ENCODE assay signal across 17 cellular contexts in the genomic region with DNA sequence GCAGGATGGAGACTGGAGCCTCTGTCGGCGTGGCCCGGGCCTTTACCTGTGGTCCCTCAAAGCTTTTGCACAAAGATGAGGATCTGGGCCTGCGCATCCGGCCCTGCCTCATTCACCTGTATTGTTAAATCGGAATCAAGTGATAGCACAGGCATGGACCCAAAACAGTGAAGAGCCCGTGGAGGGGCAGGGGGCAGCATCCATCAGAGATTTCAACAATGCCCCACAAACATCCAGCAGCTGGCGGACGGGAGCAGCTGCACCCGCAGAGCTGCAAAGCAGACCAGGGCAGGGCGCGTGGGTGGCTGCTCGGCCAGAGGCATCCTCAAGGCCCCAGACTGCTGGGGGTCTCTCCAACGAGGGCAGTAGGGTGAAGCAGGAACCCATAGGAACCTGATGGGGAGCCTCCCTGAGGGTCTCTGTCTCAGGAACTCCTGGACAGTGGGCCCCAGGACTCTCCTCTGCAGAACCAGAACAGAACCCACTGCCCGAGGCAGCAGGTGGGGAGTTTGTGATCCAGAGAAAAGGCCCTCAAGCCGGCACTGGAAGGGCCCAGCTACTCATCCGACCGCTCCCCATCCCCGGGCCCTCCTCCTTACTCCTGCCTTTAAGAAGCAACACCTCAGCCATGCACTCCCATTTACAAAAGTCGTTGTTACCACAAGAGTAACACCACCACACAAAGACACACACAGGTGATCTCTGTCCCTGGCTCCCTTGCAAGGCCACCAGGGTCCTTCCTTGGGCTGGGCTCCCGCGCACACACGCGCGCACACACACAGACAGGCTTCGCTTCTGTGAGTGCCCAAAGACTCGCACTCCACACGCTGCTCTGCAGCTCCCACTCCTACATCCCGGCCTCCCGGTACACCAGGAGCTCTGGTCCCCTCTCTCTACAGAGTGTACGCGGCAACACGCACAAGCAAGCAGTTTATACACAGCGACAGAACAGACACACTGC.
"Had no signal": no experiment of that assay in that cellular context is flagged by ENCODE, and none has a peak within 500 bp of the region (broad histone marks: within the 10 kb centered on the region; RNA-seq: fewer than 3 reads in every experiment).

No MANE protein-coding gene starts in this region.

- H3K27ac ChIP-seq: adrenal gland, colonic mucosa, esophagus muscularis mucosa, neutrophil, suprapubic skin, VCaP had no signal

- H3K9me3 ChIP-seq: adrenal gland, colonic mucosa, esophagus muscularis mucosa, neutrophil, suprapubic skin had no signal

- H3K4me1 ChIP-seq: adrenal gland, colonic mucosa had no signal

- H3K27ac Mint-ChIP-seq: activated naive CD4-positive, alpha-beta T cell treated with anti-CD3 and anti-CD28 coated beads, Interleukin-2, amount 50 U/mL, for 24 hours; activated T-cell treated with anti-CD3 and anti-CD28 coated beads, Interleukin-2, amount 50 U/mL, for 24 hours had no signal

- FAIRE-seq: small intestine had no signal

- H3K27me3 Mint-ChIP-seq: activated naive CD4-positive, alpha-beta T cell treated with anti-CD3 and anti-CD28 coated beads, Interleukin-2, amount 50 U/mL, for 24 hours; activated T-cell treated with anti-CD3 and anti-CD28 coated beads, Interleukin-2, amount 50 U/mL, for 24 hours had no signal

- H3K36me3 Mint-ChIP-seq: activated naive CD4-positive, alpha-beta T cell treated with anti-CD3 and anti-CD28 coated beads, Interleukin-2, amount 50 U/mL, for 24 hours had no signal

- H3K9me3 Mint-ChIP-seq: activated naive CD4-positive, alpha-beta T cell treated with anti-CD3 and anti-CD28 coated beads, Interleukin-2, amount 50 U/mL, for 24 hours; activated T-cell treated with anti-CD3 and anti-CD28 coated beads, Interleukin-2, amount 50 U/mL, for 24 hours had no signal

- DNase-seq: activated CD4-positive, alpha-beta T cell treated with anti-CD3 and anti-CD28 coated beads, Interleukin-2, amount 50 U/mL, for 48 hours; activated T-cell treated with anti-CD3 and anti-CD28 coated beads, Interleukin-2, amount 50 U/mL, for 24 hours; caudate nucleus; colonic mucosa; hippocampal formation; kidney glomerular epithelial cell; small intestine; stimulated activated CD4-positive, alpha-beta T cell treated with anti-CD3 and anti-CD28 coated beads, Interleukin-4, amount 100 ng/mL, for 4 hours; stimulated activated CD8-positive, alpha-beta memory T cell treated with anti-CD3 and anti-CD28 coated beads, Interleukin-4, amount 100 ng/mL, for 48 hours; stimulated activated naive CD8-positive, alpha-beta T cell treated with anti-CD3 and anti-CD28 coated beads, Interleukin-15, Interleukin-2, amounts not matched to agents 100 U/mL and 50 U/mL, for 24 hours; trophoblast cell had no signal

- H3K4me3 ChIP-seq: adrenal gland, colonic mucosa, esophagus muscularis mucosa, suprapubic skin had no signal

- H3K27me3 ChIP-seq: adrenal gland, colonic mucosa, esophagus muscularis mucosa, neutrophil, suprapubic skin had no signal

- H3K36me3 ChIP-seq: adrenal gland, colonic mucosa had no signal

- H3K4me3 Mint-ChIP-seq: activated naive CD4-positive, alpha-beta T cell treated with anti-CD3 and anti-CD28 coated beads, Interleukin-2, amount 50 U/mL, for 24 hours; activated T-cell treated with anti-CD3 and anti-CD28 coated beads, Interleukin-2, amount 50 U/mL, for 24 hours had no signal

- ATAC-seq: stimulated activated naive CD8-positive, alpha-beta T cell treated with anti-CD3 and anti-CD28 coated beads, Interleukin-15, Interleukin-2, amounts not matched to agents 100 U/mL and 50 U/mL, for 24 hours had no signal
